In the genomic region with DNA sequence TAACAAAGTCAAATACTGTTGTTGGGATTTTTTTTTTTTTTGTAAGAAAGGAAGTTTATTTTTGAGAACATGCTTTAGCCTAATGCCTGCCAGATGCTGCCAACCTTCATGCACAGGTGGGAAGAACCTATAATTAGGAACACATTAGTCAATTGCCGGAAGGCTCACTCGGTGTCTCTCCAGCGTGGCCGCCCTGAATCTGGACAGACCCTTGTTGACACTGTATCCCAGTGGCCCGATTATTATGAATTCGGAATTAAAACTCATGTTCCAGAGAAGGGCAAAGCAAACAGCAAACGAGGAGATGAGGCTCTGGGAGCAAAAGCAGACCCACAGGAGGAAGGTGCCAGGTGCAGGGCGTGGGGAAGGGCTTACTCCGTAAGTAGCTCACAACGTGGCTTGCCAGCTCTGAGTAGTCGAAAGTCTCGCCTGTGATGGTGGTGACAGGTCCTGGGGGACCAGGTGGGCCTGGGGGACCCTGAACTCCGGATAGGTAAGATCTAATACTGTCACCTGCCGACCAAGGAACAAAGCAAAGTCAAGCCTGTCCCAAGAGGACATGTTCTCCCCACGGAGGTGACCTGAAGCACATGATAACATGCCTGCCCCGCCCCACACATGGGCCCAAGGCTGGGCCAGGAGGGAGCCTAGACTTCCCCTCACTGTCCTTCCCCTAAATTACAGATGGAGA, we compare ENCODE assay signal across 28 cellular contexts. TPM values are rescaled to one million over a fixed set of nuclear protein-coding genes. Genes with fewer than 3 reads are reported as not detected.
A peak's percentile ranks its signal among the peaks of the same experiment; 100 is the strongest.
DNase-seq lines count a peak whose midpoint lies in the region; ATAC-seq and TF ChIP-seq lines count a peak whose summit lies in the region.
"Had no signal": no experiment of that assay in that cellular context is flagged by ENCODE, and none has a peak within 500 bp of the region (broad histone marks: within the 10 kb centered on the region; RNA-seq: fewer than 3 reads in every experiment).

No MANE protein-coding gene starts in this region.

- H3K4me1 ChIP-seq in right atrium auricular region (no peaks in the 10 kb centered on the region), right cardiac atrium (ENCODE audit: control insufficient read depth, insufficient read depth, low read length) (no peaks in the 10 kb centered on the region), gastroesophageal sphincter (no peaks in the 10 kb centered on the region)
- H3K4me1 ChIP-seq: uterus had no signal

- ATAC-seq in right cardiac atrium: no peak
- no peak for ATAC-seq in gastroesophageal sphincter
- ATAC-seq: activated CD4-positive, CD25-positive, alpha-beta regulatory T cell treated with anti-CD3 and anti-CD28 coated beads, Interleukin-2, amount 50 U/mL, for 24 hours; activated CD8-positive, alpha-beta T cell treated with anti-CD3 and anti-CD28 coated beads for 36 hours; activated naive CD4-positive, alpha-beta T cell treated with anti-CD3 and anti-CD28 coated beads, Interleukin-2, amount 50 U/mL, for 72 hours; left cardiac atrium; mucosa of descending colon; natural killer cell had no signal

- no peak for TF ChIP-seq EP300 in gastroesophageal sphincter (IDR thresholded peaks at IDR 0.05)

- intact Hi-C loops in right cardiac atrium (cut with DNase I): no loop called here

- 83% methylated on average over 16 of the region's 16 CpGs for WGBS in right cardiac atrium
- WGBS in gastroesophageal sphincter (ENCODE audit: low coverage in 1 of 2), 2 donors: 77 to 80% methylated on average over 10 to 11 of the region's 16 CpGs

- DNase-seq in right atrium auricular region (ENCODE audit: low spot score) (peak; percentile 55), right cardiac atrium (no peak), NCI-H2081 treated with DMSO at 0.1 percent for 48 hours (lab: John Stamatoyannopoulos, UW) (peak; percentile 41), ecto neural progenitor cell (ENCODE audit: low spot score) (peak; percentile 24), LoVo (ENCODE audit: low spot score) (no peak)
- no peak for DNase-seq in stimulated activated CD4-positive, alpha-beta T cell treated with anti-CD3 and anti-CD28 coated beads, Interleukin-2, amount 100 ng/mL, for 48 hours
- DNase-seq: activated CD8-positive, alpha-beta T cell treated with anti-CD3 and anti-CD28 coated beads for 36 hours; amygdala; CD8-positive, alpha-beta memory T cell; DMS 273 treated with DMSO at 0.1 percent for 48 hours; EL; H9; hippocampal formation; left cardiac atrium; mammary epithelial cell; mucosa of descending colon; natural killer cell; NCI-H1092; NCI-H510A; NK-92 treated with Interleukin-12 subunit alpha and Interleukin-12 subunit beta, amount 100 ng/mL, for 24 hours; SHP77; stimulated activated CD4-positive, alpha-beta T cell treated with anti-CD3 and anti-CD28 coated beads, Interleukin-4, amount 100 ng/mL, for 4 hours; substantia nigra; T-helper 2 cell; uterus had no signal

- H3K9me3 ChIP-seq in right atrium auricular region (no peaks in the 10 kb centered on the region), right cardiac atrium (ENCODE audit: control insufficient read depth, low read length) (no peaks in the 10 kb centered on the region), gastroesophageal sphincter (no peaks in the 10 kb centered on the region)
- H3K9me3 ChIP-seq: mucosa of descending colon, uterus had no signal

- H3K4me3 ChIP-seq in right atrium auricular region (no peak overlapping the region), right cardiac atrium (ENCODE audit: low read length) (no peak overlapping the region), gastroesophageal sphincter (no peak overlapping the region)
- H3K4me3 ChIP-seq: mucosa of descending colon, uterus had no signal

- no peaks in the 10 kb centered on the region for H3K27me3 ChIP-seq in right atrium auricular region
- H3K27me3 ChIP-seq in right cardiac atrium (ENCODE audit: control insufficient read depth, insufficient read depth): no peaks in the 10 kb centered on the region
- H3K27me3 ChIP-seq in gastroesophageal sphincter: no peaks in the 10 kb centered on the region
- H3K27me3 ChIP-seq: uterus had no signal

- H3K36me3 ChIP-seq in right atrium auricular region (peaks cover 6% of the 10 kb centered on the region), gastroesophageal sphincter (peaks cover 0 to 18% of the 10 kb centered on the region in 2 donors)
- H3K36me3 ChIP-seq: uterus had no signal

- TF ChIP-seq POLR2A in gastroesophageal sphincter (IDR thresholded peaks at IDR 0.05): no peak

- no peak for TF ChIP-seq CTCF in right atrium auricular region (IDR thresholded peaks at IDR 0.05)
- TF ChIP-seq CTCF in gastroesophageal sphincter (IDR thresholded peaks at IDR 0.05): no peak

- no peak overlapping the region for H3K27ac ChIP-seq in right atrium auricular region
- no peak overlapping the region for H3K27ac ChIP-seq in right cardiac atrium (ENCODE audit: low read length)
- no peak overlapping the region for H3K27ac ChIP-seq in gastroesophageal sphincter
- H3K27ac ChIP-seq: uterus had no signal

RNA-seq across cellular contexts. Expression of a gene that starts 48.3 kb away (rescaled TPM):
- total RNA-seq in right atrium auricular region (1 to 10 TPM in 1 of 2 donors, under 1 TPM in 1; 0.26 to 6.2 TPM), right cardiac atrium (under 1 TPM in 3 of 4 donors, not detected in 1; 0.12 to 0.43 (median 0.14) TPM), gastroesophageal sphincter (10 to 100 TPM in 1 of 4 donors, 1 to 10 TPM in 1, under 1 TPM in 2; 0.12 to 10.7 (median 0.68) TPM)
- 0.07 TPM for polyA plus RNA-seq in right cardiac atrium
- total RNA-seq: activated CD8-positive, alpha-beta T cell treated with anti-CD3 and anti-CD28 coated beads for 36 hours; activated naive CD4-positive, alpha-beta T cell treated with anti-CD3 and anti-CD28 coated beads, Interleukin-2, amount 50 U/mL, for 72 hours; CD8-positive, alpha-beta memory T cell; natural killer cell had no signal
- polyA plus RNA-seq: CD8-positive, alpha-beta memory T cell had no signal

Comparison
In these comparisons a context has a peak if more than half of its experiments do, and no peak if none do; other contexts are left out.
1. DNase-seq: peak in right atrium auricular region (single experiment), NCI-H2081 treated with DMSO at 0.1 percent for 48 hours (single experiment) and ecto neural progenitor cell (single experiment); none in right cardiac atrium (0 of 3), stimulated activated CD4-positive, alpha-beta T cell treated with anti-CD3 and anti-CD28 coated beads, Interleukin-2, amount 100 ng/mL, for 48 hours (0 of 2) and LoVo (single experiment).